1 cellular context compared by ENCODE assay signal in the genomic region with DNA sequence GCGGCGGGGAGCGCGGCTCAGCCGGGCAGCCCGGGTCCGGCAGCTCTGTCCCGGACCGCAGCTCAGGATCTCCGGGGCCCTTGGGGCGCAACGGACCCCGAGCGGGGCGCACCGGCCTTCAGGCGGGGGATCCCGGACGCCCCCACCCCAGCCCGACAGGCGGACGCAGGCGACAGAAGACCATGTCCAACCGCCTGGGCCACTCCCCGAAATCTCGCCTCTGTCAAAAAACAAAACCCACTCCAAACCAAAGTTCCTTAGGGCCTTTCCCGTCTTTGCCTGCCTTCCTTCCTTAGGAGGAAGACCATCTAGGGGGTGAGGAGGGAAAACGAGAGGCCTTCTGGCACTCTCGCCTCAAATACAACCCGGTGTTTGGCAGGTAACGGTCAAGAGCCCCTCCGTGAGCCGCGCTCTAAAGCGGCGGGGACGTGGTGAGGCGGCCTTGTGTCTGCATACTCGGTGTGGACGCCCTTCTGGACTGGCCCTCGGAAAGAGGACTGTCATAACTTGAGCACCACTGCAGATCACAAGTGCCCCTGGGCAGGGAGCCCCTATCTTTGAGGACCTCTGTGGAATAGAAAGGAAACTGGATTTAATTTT.
TF ChIP-seq lines count a peak whose summit lies in the region.

No MANE protein-coding gene starts in this region.

TF ChIP-seq in WTC11, 78 proteins besides CTCF, POLR2A, EP300 and RAD21 (continued from another document):
- TF ChIP-seq, protein P1, sequence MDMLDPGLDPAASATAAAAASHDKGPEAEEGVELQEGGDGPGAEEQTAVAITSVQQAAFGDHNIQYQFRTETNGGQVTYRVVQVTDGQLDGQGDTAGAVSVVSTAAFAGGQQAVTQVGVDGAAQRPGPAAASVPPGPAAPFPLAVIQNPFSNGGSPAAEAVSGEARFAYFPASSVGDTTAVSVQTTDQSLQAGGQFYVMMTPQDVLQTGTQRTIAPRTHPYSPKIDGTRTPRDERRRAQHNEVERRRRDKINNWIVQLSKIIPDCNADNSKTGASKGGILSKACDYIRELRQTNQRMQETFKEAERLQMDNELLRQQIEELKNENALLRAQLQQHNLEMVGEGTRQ (CRISPR knock-in tag; IDR thresholded peaks at IDR 0.05): no peak
- no peak for TF ChIP-seq ZNF232 (CRISPR knock-in tag; IDR thresholded peaks at IDR 0.05)
